Comparison of ENCODE assay signal across 11 cellular contexts in the genomic region with DNA sequence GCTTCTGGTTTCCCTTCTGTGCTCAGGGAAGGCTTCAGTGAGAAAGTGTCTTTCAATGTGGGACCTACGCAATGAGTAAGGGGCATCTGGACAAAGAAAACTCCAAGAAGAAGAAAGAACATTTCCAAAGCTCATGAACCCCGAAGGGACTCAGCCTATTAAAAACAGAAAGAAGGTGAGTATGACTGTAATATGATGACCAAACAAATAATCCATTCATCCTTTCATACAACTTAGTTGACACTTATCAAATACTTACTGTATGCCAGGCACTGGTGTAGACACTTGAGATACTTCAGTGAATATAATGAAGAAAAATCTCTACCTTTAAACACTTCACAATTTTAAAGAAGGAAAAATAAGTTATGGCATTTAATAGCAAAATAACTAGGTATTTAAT.
"Had no signal": no experiment of that assay in that cellular context is flagged by ENCODE, and none has a peak within 500 bp of the region (broad histone marks: within the 10 kb centered on the region; RNA-seq: fewer than 3 reads in every experiment).

No MANE protein-coding gene starts in this region.

- H3K36me3 ChIP-seq: HAP-1 had no signal

- DNase-seq: GM23248, GOT3, H7, H9, HCEC 1CT, HFFc6 had no signal

- H3K4me2 ChIP-seq: GM23338 had no signal

- FAIRE-seq: H1, H54 had no signal

- H3K9ac ChIP-seq: GM23248 had no signal

- H3K4me1 ChIP-seq: HAP-1 had no signal

- H2AFZ ChIP-seq: GM23248, GM23338 had no signal

- H3K9me3 ChIP-seq: HAP-1 had no signal

- H3K27ac ChIP-seq: GM23248 had no signal

- H3K4me3 ChIP-seq: GM23248, GM23338, HAP-1 had no signal

- ATAC-seq: GM23338, HCT116 had no signal
